In genomic region chr12:65825323-65825572, GRCh38 we compare ENCODE assay signal across 9 cellular contexts. TPM values are rescaled to one million over a fixed set of nuclear protein-coding genes. Genes with fewer than 3 reads are reported as not detected.
DNase-seq lines count a peak whose midpoint lies in the region; ATAC-seq, FAIRE-seq and TF ChIP-seq lines count a peak whose summit lies in the region.
"Had no signal": no experiment of that assay in that cellular context is flagged by ENCODE, and none has a peak within 500 bp of the region (broad histone marks: within the 10 kb centered on the region; RNA-seq: fewer than 3 reads in every experiment).

No MANE protein-coding gene starts in this region.

- no peak for ATAC-seq in SK-N-SH treated with all-trans-retinoic acid at 6 μM for 48 hours
- ATAC-seq in central memory CD8-positive, alpha-beta T cell (replicated peaks; ENCODE audit: extremely low read depth, poor library complexity, severe bottlenecking), result peak; percentile 26
- ATAC-seq in lower lobe of right lung, result peak in 1 of 2 donors; percentile 26

- peak overlapping the region; percentile 70 for H3K4me3 Mint-ChIP-seq in central memory CD8-positive, alpha-beta T cell

- H3K4me1 ChIP-seq in SK-N-SH (ENCODE audit: control insufficient read depth in 1 of 2, insufficient read depth in 2 of 2, low read depth in 1 of 2, low read length in 1 of 2), result peaks cover 0 to 12% of the 10 kb centered on the region in 2 experiments; a peak in 1 of 4 replicates
- H3K4me1 ChIP-seq in lower lobe of right lung, result peaks cover 34% of the 10 kb centered on the region
- H3K4me1 ChIP-seq in testis, result peaks cover 18% of the 10 kb centered on the region

- peaks cover 88% of the 10 kb centered on the region for H3K27me3 Mint-ChIP-seq in central memory CD8-positive, alpha-beta T cell

- H3K9me3 ChIP-seq in SK-N-SH, result no peaks in the 10 kb centered on the region
- no peaks in the 10 kb centered on the region for H3K9me3 ChIP-seq in lower lobe of right lung
- no peaks in the 10 kb centered on the region for H3K9me3 ChIP-seq in testis

- H3K27ac ChIP-seq in SK-N-SH (ENCODE audit: low read depth in 2 of 2, low read length in 1 of 2), result peak overlapping the region; percentile 91 to 95
- no peak overlapping the region for H3K27ac ChIP-seq in lower lobe of right lung
- no peak overlapping the region for H3K27ac ChIP-seq in testis

- peaks cover 66% of the 10 kb centered on the region for H3F3A ChIP-seq in SK-N-SH (replicated peaks; ENCODE audit: insufficient read depth)

- H3K27me3 ChIP-seq in SK-N-SH (ENCODE audit: insufficient read depth) (no peaks in the 10 kb centered on the region), lower lobe of right lung (ENCODE audit: low read depth) (peaks cover 81% of the 10 kb centered on the region), testis (no peaks in the 10 kb centered on the region)

- WGBS in SK-N-SH (ENCODE audit: low lambda C conversion rate), result no CpG with 5 or more reads among the region's 35 CpGs
- WGBS in testis, 2 donors, result 4% methylated on average over 14 of the region's 35 CpGs; no CpG with 5 or more reads in 1 of the 2 donors

- H3K36me3 ChIP-seq in SK-N-SH (replicated peaks in 1 of 2; ENCODE audit: control insufficient read depth in 1 of 2, insufficient read depth in 2 of 2, low read length in 1 of 2), result peaks cover 13 to 38% of the 10 kb centered on the region in 2 experiments
- no peaks in the 10 kb centered on the region for H3K36me3 ChIP-seq in lower lobe of right lung
- H3K36me3 ChIP-seq in testis (ENCODE audit: low read depth, missing control alignments), result no peaks in the 10 kb centered on the region

- intact Hi-C loops in lower lobe of right lung (cut with DNase I), result no loop called here
- intact Hi-C loops in testis (cut with DNase I; ENCODE audit: low total_unique reads), result no loop called here

- H3K4me3 ChIP-seq in SK-N-SH (ENCODE audit: low read depth in 2 of 2, low read length in 1 of 2) (peak overlapping the region; percentile 72 to 83), lower lobe of right lung (peak overlapping the region; percentile 56), testis (peak overlapping the region; percentile 41 to 43)

- DNase-seq in SK-N-SH (no peak), lower lobe of right lung (no peak), testis (no peak), SHP77 (lab: John Stamatoyannopoulos, UW) (no peak), NCI-H2196 (lab: John Stamatoyannopoulos, UW; ENCODE audit: unreplicated experiment) (no peak), urothelium cell line (ENCODE audit: low spot score) (no peak)
- no peak for DNase-seq in central memory CD8-positive, alpha-beta T cell (ENCODE audit: low spot score in 2 of 2)

- TF ChIP-seq RAD21 in SK-N-SH (IDR thresholded peaks at IDR 0.05; ENCODE audit: low read length), result no peak

- CTCF ChIA-PET in SK-N-SH (lab: Yijun Ruan, JAX), result no interaction called here

- no peak for TF ChIP-seq POLR2A in testis (IDR thresholded peaks at IDR 0.05)

- TF ChIP-seq CTCF in SK-N-SH (IDR thresholded peaks at IDR 0.05) (no peak), lower lobe of right lung (IDR thresholded peaks at IDR 0.05) (no peak), testis (IDR thresholded peaks at IDR 0.05) (no peak)

- H2AFZ ChIP-seq in SK-N-SH (ENCODE audit: low read depth), result no peak overlapping the region

- H3K9me3 Mint-ChIP-seq in central memory CD8-positive, alpha-beta T cell, result no peaks in the 10 kb centered on the region

- no peak for TF ChIP-seq EP300 in SK-N-SH (IDR thresholded peaks at IDR 0.05; ENCODE audit: borderline replicate concordance in 1 of 2, low read depth in 1 of 2, low read length in 1 of 2)

- H3K27ac Mint-ChIP-seq in central memory CD8-positive, alpha-beta T cell (ENCODE audit: low read depth), result no peak overlapping the region

- H3K4me2 ChIP-seq in SK-N-SH, result peak overlapping the region; percentile 87

- H3K36me3 Mint-ChIP-seq in central memory CD8-positive, alpha-beta T cell (ENCODE audit: insufficient read depth), result no peaks in the 10 kb centered on the region

- H3K9ac ChIP-seq in SK-N-SH, result peak overlapping the region; percentile 100

- POLR2A ChIA-PET in SK-N-SH (lab: Yijun Ruan, JAX), result no interaction called here

- FAIRE-seq in urothelium cell line (lab: Jason Lieb, UNC), result no peak
- FAIRE-seq: colon had no signal

- H3K9me2 ChIP-seq in SK-N-SH, result no peaks in the 10 kb centered on the region

- H4K20me1 ChIP-seq in SK-N-SH (ENCODE audit: insufficient read depth), result 0 out of 2 replicates have a peak, but pooled peaks cover under 1% of the 10 kb centered on the region

- H3K4me1 Mint-ChIP-seq in central memory CD8-positive, alpha-beta T cell, result peaks cover 22% of the 10 kb centered on the region

- H3K79me2 ChIP-seq in SK-N-SH (ENCODE audit: insufficient read depth), result peaks cover 91% of the 10 kb centered on the region

TF ChIP-seq in SK-N-SH, 30 proteins besides CTCF, POLR2A, EP300 and RAD21 (continues in another document):
- TF ChIP-seq TCF12 (IDR thresholded peaks at IDR 0.05) (no peak), RFX5 (IDR thresholded peaks at IDR 0.05; ENCODE audit: low read length) (no peak), POLR2AphosphoS5 (IDR thresholded peaks at IDR 0.05; ENCODE audit: low read depth, low read length) (no peak), ZBTB33 (IDR thresholded peaks at IDR 0.05; ENCODE audit: borderline replicate concordance, low read depth) (no peak), EZH2phosphoT487 (IDR thresholded peaks at IDR 0.05; ENCODE audit: borderline replicate concordance, low read depth) (no peak), YY1 (IDR thresholded peaks at IDR 0.05; ENCODE audit: low read depth) (no peak), PBX3 (IDR thresholded peaks at IDR 0.05) (no peak)

TF ChIP-seq in SK-N-SH treated with all-trans-retinoic acid at 6 μM for 48 hours, 23 proteins besides CTCF, POLR2A, EP300 and RAD21:
- TF ChIP-seq BACH2 (CRISPR knock-in tag; IDR thresholded peaks at IDR 0.05; ENCODE audit: borderline replicate concordance) (no peak), PATZ1 (CRISPR knock-in tag; IDR thresholded peaks at IDR 0.05; ENCODE audit: borderline replicate concordance) (no peak), PPARA (CRISPR knock-in tag; IDR thresholded peaks at IDR 0.05; ENCODE audit: borderline replicate concordance) (no peak), TOX (CRISPR knock-in tag; IDR thresholded peaks at IDR 0.05; ENCODE audit: borderline replicate concordance) (no peak)

RNA-seq across cellular contexts. Expression of gene HMGA2, which starts 1.0 kb away (rescaled TPM):
- polyA plus RNA-seq in SK-N-SH (2012; rRNA removed) (48.0 and 57.0 TPM in 2 replicates), testis (ENCODE audit: insufficient read depth, low read depth, low replicate concordance) (5.7 TPM)
- polyA plus RNA-seq in SK-N-SH (2012; cell fraction: cytosol; rRNA removed), result 45.5 and 51.2 TPM in 2 replicates
- 98.5 and 146 TPM in 2 replicates for polyA plus RNA-seq in SK-N-SH (2012; cell fraction: nucleus; rRNA removed)
- total RNA-seq in lower lobe of right lung (not detected), testis (1 to 10 TPM; 3.1 to 4.0 TPM)

Comparison
In these comparisons a context has a peak if more than half of its experiments do, and no peak if none do; other contexts are left out.
1. H3K27ac ChIP-seq: peak in SK-N-SH (2 of 2); none in lower lobe of right lung (single experiment) and testis (0 of 2).
2. Peak in every context shown above with its lines, with median percentiles within 50 percentile points of each other: H3K4me3 ChIP-seq.